Comparison of ENCODE assay signal across 22 cellular contexts in the genomic region with DNA sequence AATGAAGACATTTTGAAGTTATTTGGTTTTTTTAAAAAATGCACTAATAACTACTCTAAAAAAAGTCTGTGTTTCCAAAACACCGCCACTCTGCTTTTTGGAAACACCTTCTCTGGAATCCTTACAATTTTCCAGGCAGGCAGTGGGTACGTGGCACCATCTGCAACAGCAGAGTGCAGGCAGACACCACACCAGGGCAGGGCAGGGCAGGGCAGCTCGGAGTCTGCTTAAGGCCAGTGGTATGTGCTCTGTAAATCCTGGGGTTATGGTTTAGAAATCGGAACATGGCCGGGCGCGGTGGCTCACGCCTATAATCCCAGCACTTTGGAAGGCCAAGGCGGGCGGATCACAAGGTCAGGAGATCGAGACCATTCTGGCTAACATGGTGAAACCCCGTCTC.
DNase-seq lines count a peak whose midpoint lies in the region; ATAC-seq, FAIRE-seq and TF ChIP-seq lines count a peak whose summit lies in the region.
"Had no signal": no experiment of that assay in that cellular context is flagged by ENCODE, and none has a peak within 500 bp of the region (broad histone marks: within the 10 kb centered on the region; RNA-seq: fewer than 3 reads in every experiment).

No MANE protein-coding gene starts in this region.

- H3K9me3 ChIP-seq in colonic mucosa, result no peaks in the 10 kb centered on the region
- H3K9me3 ChIP-seq in kidney (ENCODE audit: control insufficient read depth in 1 of 2, low read length in 2 of 2), result no peaks in the 10 kb centered on the region
- no peaks in the 10 kb centered on the region for H3K9me3 ChIP-seq in psoas muscle
- H3K9me3 ChIP-seq: Peyer's patch had no signal

- H3K36me3 ChIP-seq in GM23338 (ENCODE audit: insufficient read depth), result peaks cover 45% of the 10 kb centered on the region
- no peaks in the 10 kb centered on the region for H3K36me3 ChIP-seq in colonic mucosa
- peaks cover 0 to 2% of the 10 kb centered on the region in 2 donors for H3K36me3 ChIP-seq in kidney (ENCODE audit: control insufficient read depth in 1 of 2, insufficient read depth in 2 of 2, low read length in 2 of 2)
- peaks cover 7 to 55% of the 10 kb centered on the region in 2 donors for H3K36me3 ChIP-seq in psoas muscle (ENCODE audit: insufficient read depth in 1 of 2, low read depth in 1 of 2)

- H3K4me2 ChIP-seq in GM23338, result no peak overlapping the region

- H3K4me3 ChIP-seq in GM23338 (no peak overlapping the region), colonic mucosa (no peak overlapping the region), kidney (ENCODE audit: low read length in 2 of 2) (no peak overlapping the region), psoas muscle (no peak overlapping the region)
- H3K4me3 ChIP-seq: Peyer's patch had no signal

- H3K4me3 Mint-ChIP-seq in GM23338, result no peak overlapping the region
- H3K4me3 Mint-ChIP-seq in natural killer cell, result no peak overlapping the region
- H3K4me3 Mint-ChIP-seq: CD8-positive, alpha-beta memory T cell; HFFc6 had no signal

- peak overlapping the region; percentile 71; the same call in 1 of the 2 replicates for H3K27ac Mint-ChIP-seq in GM23338
- H3K27ac Mint-ChIP-seq in natural killer cell, result no peak overlapping the region
- H3K27ac Mint-ChIP-seq: HFFc6 had no signal

- H2AFZ ChIP-seq in GM23338, result no peak overlapping the region

- intact Hi-C loops in colonic mucosa (cut with DNase I), result loop anchor here (10.0 kb wide), 1 partner anchor 93 kb away; a partner anchor contains a TSS
- intact Hi-C loops in kidney (cut with DNase I), result no loop called here
- intact Hi-C loops in psoas muscle (cut with DNase I), result loop anchor here (10.0 kb wide), 2 partner anchors 47 to 93 kb away; a partner anchor contains a TSS
- intact Hi-C loops in natural killer cell (cut with micrococcal nuclease), result no loop called here
- intact Hi-C loops in sciatic nerve (cut with DNase I), result no loop called here

- peak overlapping the region; percentile 63 for H3K27ac ChIP-seq in GM23338 (ENCODE audit: low read depth)
- peak overlapping the region; percentile 76 for H3K27ac ChIP-seq in colonic mucosa
- no peak overlapping the region for H3K27ac ChIP-seq in kidney (ENCODE audit: low read depth in 2 of 2, low read length in 2 of 2)
- H3K27ac ChIP-seq in psoas muscle, result no peak overlapping the region
- H3K27ac ChIP-seq: HL-60 had no signal

- no peak for DNase-seq in GM23338 (ENCODE audit: low spot score)
- peak; percentile 71 for DNase-seq in colonic mucosa
- peak; percentile 29 for DNase-seq in kidney
- peak in 1 of 2 donors; percentile 62 for DNase-seq in psoas muscle
- no peak for DNase-seq in natural killer cell
- no peak for DNase-seq in sciatic nerve (ENCODE audit: low spot score)
- DNase-seq: C1 segment of cervical spinal cord; CD8-positive, alpha-beta memory T cell; DMS53; EL; H7; HFFc6; MM.1S; NCI-H1092; NCI-H2081; NCI-H446 treated with DMSO at 0.1 percent for 48 hours; NK-92 treated with Interleukin-12 subunit alpha and Interleukin-12 subunit beta, amount 100 ng/mL, for 24 hours; Peyer's patch had no signal

- H3K27me3 ChIP-seq in GM23338 (ENCODE audit: insufficient read depth) (no peaks in the 10 kb centered on the region), colonic mucosa (no peaks in the 10 kb centered on the region), psoas muscle (ENCODE audit: insufficient read depth in 3 of 3, low read length in 2 of 3) (no peaks in the 10 kb centered on the region)
- H3K27me3 ChIP-seq: Peyer's patch had no signal

- no peaks in the 10 kb centered on the region for H3K9me3 Mint-ChIP-seq in GM23338
- H3K9me3 Mint-ChIP-seq in natural killer cell, result no peaks in the 10 kb centered on the region
- H3K9me3 Mint-ChIP-seq: HFFc6 had no signal

- H4K20me1 ChIP-seq in GM23338 (replicated peaks; ENCODE audit: insufficient read depth), result no peaks in the 10 kb centered on the region

- peaks cover 5% of the 10 kb centered on the region; the same call in 1 of the 2 replicates for H3K9me2 ChIP-seq in GM23338 (ENCODE audit: insufficient read depth)

- H3K4me1 Mint-ChIP-seq in GM23338, result peaks cover 51% of the 10 kb centered on the region
- H3K4me1 Mint-ChIP-seq in natural killer cell, result peaks cover 29 to 39% of the 10 kb centered on the region in 2 donors

- no peaks in the 10 kb centered on the region for H3F3A ChIP-seq in GM23338 (replicated peaks; ENCODE audit: low read depth)

- TF ChIP-seq CTCF in GM23338 (conservative IDR thresholded peaks at IDR 0.05; ENCODE audit: low read depth in 2 of 2) (no peak), colonic mucosa (IDR thresholded peaks at IDR 0.05) (no peak), kidney (IDR thresholded peaks at IDR 0.05; ENCODE audit: borderline replicate concordance, extremely low read depth, insufficient read depth) (no peak), psoas muscle (IDR thresholded peaks at IDR 0.05) (no peak), natural killer cell (IDR thresholded peaks at IDR 0.05) (no peak)

- no peak for ATAC-seq in GM23338
- peak in 3 of 4 donors; percentile 48 to 86 (median 83) for ATAC-seq in psoas muscle
- no peak for ATAC-seq in natural killer cell
- no peak for ATAC-seq in HG03280 (IDR thresholded peaks at IDR 0.05; ENCODE audit: unreplicated experiment)
- ATAC-seq in sciatic nerve, result no peak
- ATAC-seq: Right ventricle myocardium inferior had no signal

- peaks cover 95% of the 10 kb centered on the region for H3K36me3 Mint-ChIP-seq in GM23338 (ENCODE audit: low read depth)
- peaks cover 15% of the 10 kb centered on the region for H3K36me3 Mint-ChIP-seq in natural killer cell

- no peak for FAIRE-seq in kidney (lab: Jason Lieb, UNC)
- FAIRE-seq: GM12891 had no signal

- H3K27me3 Mint-ChIP-seq in GM23338 (ENCODE audit: insufficient read depth, low read depth, poor library complexity), result peaks cover 5% of the 10 kb centered on the region
- H3K27me3 Mint-ChIP-seq in natural killer cell (ENCODE audit: low read depth in 2 of 2), result no peaks in the 10 kb centered on the region
- H3K27me3 Mint-ChIP-seq: CD8-positive, alpha-beta memory T cell had no signal

- WGBS in psoas muscle, 3 donors, result 84 to 87% (median 85%) methylated on average over 9 to 12 of the region's 12 CpGs

- H3K79me2 ChIP-seq in GM23338 (replicated peaks; ENCODE audit: insufficient read depth), result peaks cover 24% of the 10 kb centered on the region

- H3K4me1 ChIP-seq in GM23338 (ENCODE audit: insufficient read depth) (peaks cover 39% of the 10 kb centered on the region), colonic mucosa (peaks cover 7% of the 10 kb centered on the region), kidney (ENCODE audit: control insufficient read depth in 1 of 2, insufficient read depth in 1 of 2, low read depth in 1 of 2, low read length in 2 of 2) (peaks cover 0 to 9% of the 10 kb centered on the region in 2 donors), psoas muscle (peaks cover 3% of the 10 kb centered on the region)

- H3K9ac ChIP-seq in colonic mucosa (ENCODE audit: low read depth in 2 of 2, low read length in 2 of 2) (no peak overlapping the region), kidney (ENCODE audit: low read length in 2 of 2) (no peak overlapping the region)

TF ChIP-seq in GM23338, 12 proteins besides CTCF, POLR2A, EP300 and RAD21 (continues in another document):
- no peak for TF ChIP-seq ZNF114 (CRISPR knock-in tag; IDR thresholded peaks at IDR 0.05)
- TF ChIP-seq POLR2AphosphoS5 (IDR thresholded peaks at IDR 0.05; ENCODE audit: low read depth), result no peak
- TF ChIP-seq EZH2 (IDR thresholded peaks at IDR 0.05; ENCODE audit: low read depth, unreplicated experiment), result no peak
- TF ChIP-seq EZH2phosphoT487 (IDR thresholded peaks at IDR 0.05; ENCODE audit: unreplicated experiment), result no peak
- TF ChIP-seq, protein P1, sequence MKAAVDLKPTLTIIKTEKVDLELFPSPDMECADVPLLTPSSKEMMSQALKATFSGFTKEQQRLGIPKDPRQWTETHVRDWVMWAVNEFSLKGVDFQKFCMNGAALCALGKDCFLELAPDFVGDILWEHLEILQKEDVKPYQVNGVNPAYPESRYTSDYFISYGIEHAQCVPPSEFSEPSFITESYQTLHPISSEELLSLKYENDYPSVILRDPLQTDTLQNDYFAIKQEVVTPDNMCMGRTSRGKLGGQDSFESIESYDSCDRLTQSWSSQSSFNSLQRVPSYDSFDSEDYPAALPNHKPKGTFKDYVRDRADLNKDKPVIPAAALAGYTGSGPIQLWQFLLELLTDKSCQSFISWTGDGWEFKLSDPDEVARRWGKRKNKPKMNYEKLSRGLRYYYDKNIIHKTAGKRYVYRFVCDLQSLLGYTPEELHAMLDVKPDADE (IDR thresholded peaks at IDR 0.05), result no peak
- no peak for TF ChIP-seq STAT1 (IDR thresholded peaks at IDR 0.05; ENCODE audit: unreplicated experiment)

Comparison
In these comparisons a context has a peak if more than half of its experiments do, and no peak if none do; other contexts are left out.
1. ATAC-seq: peak in psoas muscle (3 of 4); none in GM23338 (single experiment), natural killer cell (0 of 3), HG03280 (single experiment) and sciatic nerve (single experiment).
2. DNase-seq: peak in colonic mucosa (single experiment) and kidney (single experiment); none in GM23338 (single experiment), natural killer cell (single experiment) and sciatic nerve (single experiment).
3. H3K27ac ChIP-seq: peak in GM23338 (single experiment) and colonic mucosa (single experiment); none in kidney (0 of 2) and psoas muscle (single experiment).
4. intact Hi-C loops: an anchor here in colonic mucosa (10.0 kb wide) and psoas muscle (10.0 kb wide); none called in kidney, natural killer cell and sciatic nerve.